In the genomic region with DNA sequence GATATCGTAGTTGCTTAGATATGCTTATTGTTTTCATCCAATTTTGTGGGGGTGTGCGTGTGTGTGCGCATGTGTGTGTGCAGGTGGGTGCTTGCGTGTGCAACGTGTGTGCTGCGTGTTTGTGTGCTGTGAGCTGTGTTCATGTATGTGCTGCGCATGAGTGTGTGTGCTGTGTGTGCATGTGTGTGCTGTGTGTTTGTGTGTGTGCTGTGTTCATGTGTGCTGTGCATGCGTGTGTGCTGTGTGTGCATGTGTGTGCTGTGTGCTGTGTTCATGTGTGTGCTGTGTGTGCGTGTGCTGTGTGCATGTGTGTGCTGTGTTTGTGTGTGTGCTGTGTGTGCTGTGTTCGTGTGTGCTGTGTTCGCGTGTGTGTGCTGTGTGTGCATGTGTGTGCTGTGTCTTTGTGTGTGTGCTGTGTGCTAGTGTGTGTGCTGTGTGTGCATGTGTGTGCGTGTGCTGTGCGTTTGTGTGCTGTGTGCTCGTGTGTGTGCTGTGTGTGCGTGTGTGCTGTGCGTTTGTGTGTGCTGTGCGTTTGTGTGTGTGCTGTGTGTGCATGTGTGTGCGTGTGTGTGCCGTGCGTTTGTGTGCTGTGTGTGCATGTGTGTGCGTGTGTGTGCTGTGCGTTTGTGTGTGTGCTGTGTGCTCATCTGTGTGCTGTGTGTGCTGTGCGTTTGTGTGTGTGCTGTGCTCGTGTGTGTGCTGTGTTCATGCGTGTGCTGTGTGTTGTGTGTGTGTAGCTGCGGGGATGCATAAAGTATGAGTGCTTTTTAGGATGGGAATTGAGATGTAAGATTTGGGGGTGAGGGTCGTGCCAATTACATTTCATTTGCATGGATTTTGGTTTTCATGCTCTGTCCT, we compare ENCODE assay signal across 1 cellular context.
TF ChIP-seq lines count a peak whose summit lies in the region.

No MANE protein-coding gene starts in this region.

TF ChIP-seq in HepG2, 621 proteins besides CTCF, POLR2A, EP300 and RAD21 (continued from another document and continues in another):
- TF ChIP-seq, protein P1, sequence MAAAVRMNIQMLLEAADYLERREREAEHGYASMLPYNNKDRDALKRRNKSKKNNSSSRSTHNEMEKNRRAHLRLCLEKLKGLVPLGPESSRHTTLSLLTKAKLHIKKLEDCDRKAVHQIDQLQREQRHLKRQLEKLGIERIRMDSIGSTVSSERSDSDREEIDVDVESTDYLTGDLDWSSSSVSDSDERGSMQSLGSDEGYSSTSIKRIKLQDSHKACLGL (CRISPR knock-in tag; IDR thresholded peaks at IDR 0.05): no peak
- TF ChIP-seq GZF1 (CRISPR knock-in tag; IDR thresholded peaks at IDR 0.05) (no peak), ZNF207 (IDR thresholded peaks at IDR 0.05; ENCODE audit: borderline replicate concordance) (0 out of 2 replicates have a peak, but pooled peaks have one; percentile 22), ZNF773 (CRISPR knock-in tag; IDR thresholded peaks at IDR 0.05; ENCODE audit: borderline replicate concordance) (no peak), ZBTB40 (IDR thresholded peaks at IDR 0.05) (no peak), ZBTB40 (CRISPR knock-in tag; IDR thresholded peaks at IDR 0.05) (0 out of 2 replicates have a peak, but pooled peaks have one; percentile 41), ZNF780A (CRISPR knock-in tag; IDR thresholded peaks at IDR 0.05) (peak; percentile 64; the same call in 1 of the 2 replicates), MYNN (CRISPR knock-in tag; IDR thresholded peaks at IDR 0.05; ENCODE audit: low read depth) (no peak), ZC3H4 (CRISPR knock-in tag; IDR thresholded peaks at IDR 0.05; ENCODE audit: borderline replicate concordance) (no peak), E2F1 (CRISPR knock-in tag; IDR thresholded peaks at IDR 0.05) (peak; percentile 43; the same call in 1 of the 2 replicates), ZNF33A (CRISPR knock-in tag; IDR thresholded peaks at IDR 0.05; ENCODE audit: borderline replicate concordance) (no peak), ZNF263 (CRISPR knock-in tag; IDR thresholded peaks at IDR 0.05) (no peak), ZBTB3 (CRISPR knock-in tag; IDR thresholded peaks at IDR 0.05; ENCODE audit: borderline replicate concordance, low read depth) (0 out of 2 replicates have a peak, but pooled peaks have one; percentile 28), ZSCAN5A (CRISPR knock-in tag; IDR thresholded peaks at IDR 0.05; ENCODE audit: borderline replicate concordance) (no peak; the same call in 1 of the 2 replicates), SALL1 (CRISPR knock-in tag; IDR thresholded peaks at IDR 0.05) (peak; percentile 74; the same call in 1 of the 2 replicates), ZNF737 (CRISPR knock-in tag; IDR thresholded peaks at IDR 0.05; ENCODE audit: borderline replicate concordance) (no peak; the same call in 1 of the 2 replicates), KMT2A (CRISPR knock-in tag; IDR thresholded peaks at IDR 0.05) (no peak), SNAPC2 (CRISPR knock-in tag; IDR thresholded peaks at IDR 0.05) (no peak), MED13 (CRISPR knock-in tag; IDR thresholded peaks at IDR 0.05) (no peak), FOSL2 (CRISPR knock-in tag; IDR thresholded peaks at IDR 0.05) (no peak), SOX5 (CRISPR knock-in tag; IDR thresholded peaks at IDR 0.05; ENCODE audit: borderline replicate concordance) (no peak), SMAD1 (CRISPR knock-in tag; IDR thresholded peaks at IDR 0.05; ENCODE audit: borderline replicate concordance, low read depth) (peak; percentile 89; the same call in 1 of the 2 replicates), ZNF777 (CRISPR knock-in tag; IDR thresholded peaks at IDR 0.05) (no peak), ATF7 (IDR thresholded peaks at IDR 0.05) (0 out of 2 replicates have a peak, but pooled peaks have one; percentile 16), ATF7 (CRISPR knock-in tag; IDR thresholded peaks at IDR 0.05) (no peak), ZFP82 (CRISPR knock-in tag; IDR thresholded peaks at IDR 0.05; ENCODE audit: borderline replicate concordance) (peak; percentile 49; the same call in 1 of the 2 replicates), ZNF616 (CRISPR knock-in tag; IDR thresholded peaks at IDR 0.05; ENCODE audit: low read depth) (no peak), KDM5B (CRISPR knock-in tag; IDR thresholded peaks at IDR 0.05; ENCODE audit: borderline replicate concordance) (peak; percentile 30; the same call in 1 of the 2 replicates), BORCS8-MEF2B (CRISPR knock-in tag; IDR thresholded peaks at IDR 0.05) (no peak), ZBTB44 (CRISPR knock-in tag; IDR thresholded peaks at IDR 0.05) (no peak), MLLT10 (CRISPR knock-in tag; IDR thresholded peaks at IDR 0.05) (no peak), POLR2AphosphoS5 (IDR thresholded peaks at IDR 0.05; ENCODE audit: low read depth, low read length) (peak; percentile 88), GATA4 (IDR thresholded peaks at IDR 0.05; ENCODE audit: borderline replicate concordance, low read depth) (peak; percentile 39; the same call in 1 of the 2 replicates), EED (CRISPR knock-in tag; IDR thresholded peaks at IDR 0.05) (no peak; the same call in 1 of the 2 replicates), MATR3 (CRISPR knock-in tag; IDR thresholded peaks at IDR 0.05) (no peak), BHLHE40 (IDR thresholded peaks at IDR 0.05; ENCODE audit: low read length) (no peak), ZNF615 (CRISPR knock-in tag; IDR thresholded peaks at IDR 0.05; ENCODE audit: borderline replicate concordance) (no peak), ATF1 (CRISPR knock-in tag; IDR thresholded peaks at IDR 0.05) (no peak), ZNF790 (CRISPR knock-in tag; IDR thresholded peaks at IDR 0.05; ENCODE audit: borderline replicate concordance) (peak; percentile 48; the same call in 1 of the 2 replicates), RBM22 (optimal IDR thresholded peaks at IDR 0.05; ENCODE audit: low read length) (peak; percentile 85), CCDC6 (CRISPR knock-in tag; IDR thresholded peaks at IDR 0.05) (no peak; the same call in 1 of the 2 replicates)
- TF ChIP-seq, protein P2, sequence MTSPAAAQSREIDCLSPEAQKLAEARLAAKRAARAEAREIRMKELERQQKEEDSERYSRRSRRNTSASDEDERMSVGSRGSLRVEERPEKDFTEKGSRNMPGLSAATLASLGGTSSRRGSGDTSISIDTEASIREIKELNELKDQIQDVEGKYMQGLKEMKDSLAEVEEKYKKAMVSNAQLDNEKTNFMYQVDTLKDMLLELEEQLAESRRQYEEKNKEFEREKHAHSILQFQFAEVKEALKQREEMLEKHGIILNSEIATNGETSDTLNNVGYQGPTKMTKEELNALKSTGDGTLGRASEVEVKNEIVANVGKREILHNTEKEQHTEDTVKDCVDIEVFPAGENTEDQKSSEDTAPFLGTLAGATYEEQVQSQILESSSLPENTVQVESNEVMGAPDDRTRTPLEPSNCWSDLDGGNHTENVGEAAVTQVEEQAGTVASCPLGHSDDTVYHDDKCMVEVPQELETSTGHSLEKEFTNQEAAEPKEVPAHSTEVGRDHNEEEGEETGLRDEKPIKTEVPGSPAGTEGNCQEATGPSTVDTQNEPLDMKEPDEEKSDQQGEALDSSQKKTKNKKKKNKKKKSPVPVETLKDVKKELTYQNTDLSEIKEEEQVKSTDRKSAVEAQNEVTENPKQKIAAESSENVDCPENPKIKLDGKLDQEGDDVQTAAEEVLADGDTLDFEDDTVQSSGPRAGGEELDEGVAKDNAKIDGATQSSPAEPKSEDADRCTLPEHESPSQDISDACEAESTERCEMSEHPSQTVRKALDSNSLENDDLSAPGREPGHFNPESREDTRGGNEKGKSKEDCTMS (CRISPR knock-in tag; conservative IDR thresholded peaks at IDR 0.05): no peak
- TF ChIP-seq, protein P3, sequence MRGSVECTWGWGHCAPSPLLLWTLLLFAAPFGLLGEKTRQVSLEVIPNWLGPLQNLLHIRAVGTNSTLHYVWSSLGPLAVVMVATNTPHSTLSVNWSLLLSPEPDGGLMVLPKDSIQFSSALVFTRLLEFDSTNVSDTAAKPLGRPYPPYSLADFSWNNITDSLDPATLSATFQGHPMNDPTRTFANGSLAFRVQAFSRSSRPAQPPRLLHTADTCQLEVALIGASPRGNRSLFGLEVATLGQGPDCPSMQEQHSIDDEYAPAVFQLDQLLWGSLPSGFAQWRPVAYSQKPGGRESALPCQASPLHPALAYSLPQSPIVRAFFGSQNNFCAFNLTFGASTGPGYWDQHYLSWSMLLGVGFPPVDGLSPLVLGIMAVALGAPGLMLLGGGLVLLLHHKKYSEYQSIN (CRISPR knock-in tag; IDR thresholded peaks at IDR 0.05; ENCODE audit: borderline replicate concordance): no peak
